ENCODE assay signal across 1 cellular context in the genomic region with DNA sequence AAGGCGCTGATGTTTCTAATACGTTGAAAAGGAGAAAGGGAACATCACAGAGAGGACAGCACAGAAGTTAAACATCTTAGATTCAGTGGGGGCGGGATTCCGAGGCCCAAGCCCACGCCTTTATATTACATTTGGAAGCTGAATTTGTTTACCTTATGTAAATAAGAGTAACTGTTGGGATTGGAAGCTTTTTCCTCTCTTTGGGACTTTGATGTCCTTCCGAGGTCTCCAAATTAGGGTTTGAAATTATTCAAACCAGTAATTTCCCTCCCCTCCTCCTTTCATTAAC.
TF ChIP-seq lines count a peak whose summit lies in the region.

No MANE protein-coding gene starts in this region.

TF ChIP-seq in HepG2, 621 proteins besides CTCF, POLR2A, EP300 and RAD21 (continued from another document and continues in another):
- TF ChIP-seq ZFP90 (CRISPR knock-in tag; IDR thresholded peaks at IDR 0.05; ENCODE audit: borderline replicate concordance) (no peak), ZNF878 (CRISPR knock-in tag; IDR thresholded peaks at IDR 0.05) (peak; percentile 9; the same call in 1 of the 2 replicates), ZNF75D (CRISPR knock-in tag; IDR thresholded peaks at IDR 0.05; ENCODE audit: borderline replicate concordance) (0 out of 2 replicates have a peak, but pooled peaks have one; percentile 10), ZKSCAN1 (IDR thresholded peaks at IDR 0.05; ENCODE audit: low read length) (no peak), MYC (CRISPR knock-in tag; IDR thresholded peaks at IDR 0.05; ENCODE audit: borderline replicate concordance) (no peak), ZNF337 (CRISPR knock-in tag; IDR thresholded peaks at IDR 0.05; ENCODE audit: borderline replicate concordance, low read depth) (0 out of 2 replicates have a peak, but pooled peaks have one; percentile 6), MTF2 (CRISPR knock-in tag; IDR thresholded peaks at IDR 0.05; ENCODE audit: borderline replicate concordance) (no peak; the same call in 1 of the 2 replicates), MAFK (conservative IDR thresholded peaks at IDR 0.05 in 1 of 2, IDR thresholded peaks at IDR 0.05 in 1 of 2; ENCODE audit: low read length in 2 of 2) (no peak), FOXA1 (IDR thresholded peaks at IDR 0.05) (peak; percentile 44; the same call in 1 of the 2 replicates), FOXA1 (CRISPR knock-in tag; IDR thresholded peaks at IDR 0.05) (no peak; the same call in 1 of the 2 replicates), MIER3 (CRISPR knock-in tag; IDR thresholded peaks at IDR 0.05; ENCODE audit: borderline replicate concordance) (0 out of 2 replicates have a peak, but pooled peaks have one; percentile 1), NFE2 (CRISPR knock-in tag; IDR thresholded peaks at IDR 0.05) (no peak), POLR2G (IDR thresholded peaks at IDR 0.05; ENCODE audit: low read depth, low read length) (peak; percentile 70), GZF1 (CRISPR knock-in tag; IDR thresholded peaks at IDR 0.05) (no peak), FOSL2 (CRISPR knock-in tag; IDR thresholded peaks at IDR 0.05) (no peak), NPAS2 (CRISPR knock-in tag; IDR thresholded peaks at IDR 0.05; ENCODE audit: borderline replicate concordance) (no peak; the same call in 1 of the 2 replicates), ZNF160 (CRISPR knock-in tag; IDR thresholded peaks at IDR 0.05) (no peak), SIN3A (IDR thresholded peaks at IDR 0.05; ENCODE audit: borderline replicate concordance, low read depth, low read length) (no peak), ELF4 (CRISPR knock-in tag; IDR thresholded peaks at IDR 0.05; ENCODE audit: borderline replicate concordance) (peak; percentile 94; the same call in 1 of the 2 replicates), KDM6A (CRISPR knock-in tag; IDR thresholded peaks at IDR 0.05; ENCODE audit: low read depth) (no peak), TP53 (CRISPR knock-in tag; conservative IDR thresholded peaks at IDR 0.05) (0 out of 2 replicates have a peak, but pooled peaks have one; percentile 12), ARNT2 (CRISPR knock-in tag; IDR thresholded peaks at IDR 0.05; ENCODE audit: low read depth) (peak; percentile 69; the same call in 1 of the 2 replicates), ZNF205 (CRISPR knock-in tag; IDR thresholded peaks at IDR 0.05) (no peak), MIXL1 (CRISPR knock-in tag; IDR thresholded peaks at IDR 0.05) (0 out of 2 replicates have a peak, but pooled peaks have one; percentile 7), ZNF619 (CRISPR knock-in tag; IDR thresholded peaks at IDR 0.05) (0 out of 2 replicates have a peak, but pooled peaks have one; percentile 12), NFE2L2 (IDR thresholded peaks at IDR 0.05; ENCODE audit: low read length) (no peak), ZBTB42 (CRISPR knock-in tag; IDR thresholded peaks at IDR 0.05) (0 out of 2 replicates have a peak, but pooled peaks have one; percentile 15), ZNF720 (CRISPR knock-in tag; IDR thresholded peaks at IDR 0.05) (no peak), CC2D1A (CRISPR knock-in tag; IDR thresholded peaks at IDR 0.05) (0 out of 2 replicates have a peak, but pooled peaks have one; percentile 56), DPF2 (CRISPR knock-in tag; IDR thresholded peaks at IDR 0.05; ENCODE audit: borderline replicate concordance, low read depth) (no peak), FOXA3 (CRISPR knock-in tag; IDR thresholded peaks at IDR 0.05) (peak; percentile 73), ARNT (IDR thresholded peaks at IDR 0.05) (no peak), ZNF713 (CRISPR knock-in tag; IDR thresholded peaks at IDR 0.05) (no peak)
- TF ChIP-seq, protein P1, sequence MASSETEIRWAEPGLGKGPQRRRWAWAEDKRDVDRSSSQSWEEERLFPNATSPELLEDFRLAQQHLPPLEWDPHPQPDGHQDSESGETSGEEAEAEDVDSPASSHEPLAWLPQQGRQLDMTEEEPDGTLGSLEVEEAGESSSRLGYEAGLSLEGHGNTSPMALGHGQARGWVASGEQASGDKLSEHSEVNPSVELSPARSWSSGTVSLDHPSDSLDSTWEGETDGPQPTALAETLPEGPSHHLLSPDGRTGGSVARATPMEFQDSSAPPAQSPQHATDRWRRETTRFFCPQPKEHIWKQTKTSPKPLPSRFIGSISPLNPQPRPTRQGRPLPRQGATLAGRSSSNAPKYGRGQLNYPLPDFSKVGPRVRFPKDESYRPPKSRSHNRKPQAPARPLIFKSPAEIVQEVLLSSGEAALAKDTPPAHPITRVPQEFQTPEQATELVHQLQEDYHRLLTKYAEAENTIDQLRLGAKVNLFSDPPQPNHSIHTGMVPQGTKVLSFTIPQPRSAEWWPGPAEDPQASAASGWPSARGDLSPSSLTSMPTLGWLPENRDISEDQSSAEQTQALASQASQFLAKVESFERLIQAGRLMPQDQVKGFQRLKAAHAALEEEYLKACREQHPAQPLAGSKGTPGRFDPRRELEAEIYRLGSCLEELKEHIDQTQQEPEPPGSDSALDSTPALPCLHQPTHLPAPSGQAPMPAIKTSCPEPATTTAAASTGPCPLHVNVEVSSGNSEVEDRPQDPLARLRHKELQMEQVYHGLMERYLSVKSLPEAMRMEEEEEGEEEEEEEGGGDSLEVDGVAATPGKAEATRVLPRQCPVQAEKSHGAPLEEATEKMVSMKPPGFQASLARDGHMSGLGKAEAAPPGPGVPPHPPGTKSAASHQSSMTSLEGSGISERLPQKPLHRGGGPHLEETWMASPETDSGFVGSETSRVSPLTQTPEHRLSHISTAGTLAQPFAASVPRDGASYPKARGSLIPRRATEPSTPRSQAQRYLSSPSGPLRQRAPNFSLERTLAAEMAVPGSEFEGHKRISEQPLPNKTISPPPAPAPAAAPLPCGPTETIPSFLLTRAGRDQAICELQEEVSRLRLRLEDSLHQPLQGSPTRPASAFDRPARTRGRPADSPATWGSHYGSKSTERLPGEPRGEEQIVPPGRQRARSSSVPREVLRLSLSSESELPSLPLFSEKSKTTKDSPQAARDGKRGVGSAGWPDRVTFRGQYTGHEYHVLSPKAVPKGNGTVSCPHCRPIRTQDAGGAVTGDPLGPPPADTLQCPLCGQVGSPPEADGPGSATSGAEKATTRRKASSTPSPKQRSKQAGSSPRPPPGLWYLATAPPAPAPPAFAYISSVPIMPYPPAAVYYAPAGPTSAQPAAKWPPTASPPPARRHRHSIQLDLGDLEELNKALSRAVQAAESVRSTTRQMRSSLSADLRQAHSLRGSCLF (CRISPR knock-in tag; IDR thresholded peaks at IDR 0.05; ENCODE audit: borderline replicate concordance) = no peak
- TF ChIP-seq, protein P2, sequence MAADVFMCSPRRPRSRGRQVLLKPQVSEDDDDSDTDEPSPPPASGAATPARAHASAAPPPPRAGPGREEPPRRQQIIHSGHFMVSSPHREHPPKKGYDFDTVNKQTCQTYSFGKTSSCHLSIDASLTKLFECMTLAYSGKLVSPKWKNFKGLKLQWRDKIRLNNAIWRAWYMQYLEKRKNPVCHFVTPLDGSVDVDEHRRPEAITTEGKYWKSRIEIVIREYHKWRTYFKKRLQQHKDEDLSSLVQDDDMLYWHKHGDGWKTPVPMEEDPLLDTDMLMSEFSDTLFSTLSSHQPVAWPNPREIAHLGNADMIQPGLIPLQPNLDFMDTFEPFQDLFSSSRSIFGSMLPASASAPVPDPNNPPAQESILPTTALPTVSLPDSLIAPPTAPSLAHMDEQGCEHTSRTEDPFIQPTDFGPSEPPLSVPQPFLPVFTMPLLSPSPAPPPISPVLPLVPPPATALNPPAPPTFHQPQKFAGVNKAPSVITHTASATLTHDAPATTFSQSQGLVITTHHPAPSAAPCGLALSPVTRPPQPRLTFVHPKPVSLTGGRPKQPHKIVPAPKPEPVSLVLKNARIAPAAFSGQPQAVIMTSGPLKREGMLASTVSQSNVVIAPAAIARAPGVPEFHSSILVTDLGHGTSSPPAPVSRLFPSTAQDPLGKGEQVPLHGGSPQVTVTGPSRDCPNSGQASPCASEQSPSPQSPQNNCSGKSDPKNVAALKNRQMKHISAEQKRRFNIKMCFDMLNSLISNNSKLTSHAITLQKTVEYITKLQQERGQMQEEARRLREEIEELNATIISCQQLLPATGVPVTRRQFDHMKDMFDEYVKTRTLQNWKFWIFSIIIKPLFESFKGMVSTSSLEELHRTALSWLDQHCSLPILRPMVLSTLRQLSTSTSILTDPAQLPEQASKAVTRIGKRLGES (CRISPR knock-in tag; IDR thresholded peaks at IDR 0.05; ENCODE audit: borderline replicate concordance) = 0 out of 2 replicates have a peak, but pooled peaks have one; percentile 9
- TF ChIP-seq, protein P3, sequence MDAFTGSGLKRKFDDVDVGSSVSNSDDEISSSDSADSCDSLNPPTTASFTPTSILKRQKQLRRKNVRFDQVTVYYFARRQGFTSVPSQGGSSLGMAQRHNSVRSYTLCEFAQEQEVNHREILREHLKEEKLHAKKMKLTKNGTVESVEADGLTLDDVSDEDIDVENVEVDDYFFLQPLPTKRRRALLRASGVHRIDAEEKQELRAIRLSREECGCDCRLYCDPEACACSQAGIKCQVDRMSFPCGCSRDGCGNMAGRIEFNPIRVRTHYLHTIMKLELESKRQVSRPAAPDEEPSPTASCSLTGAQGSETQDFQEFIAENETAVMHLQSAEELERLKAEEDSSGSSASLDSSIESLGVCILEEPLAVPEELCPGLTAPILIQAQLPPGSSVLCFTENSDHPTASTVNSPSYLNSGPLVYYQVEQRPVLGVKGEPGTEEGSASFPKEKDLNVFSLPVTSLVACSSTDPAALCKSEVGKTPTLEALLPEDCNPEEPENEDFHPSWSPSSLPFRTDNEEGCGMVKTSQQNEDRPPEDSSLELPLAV (CRISPR knock-in tag; conservative IDR thresholded peaks at IDR 0.05; ENCODE audit: low read depth) = no peak
- TF ChIP-seq, protein P4, sequence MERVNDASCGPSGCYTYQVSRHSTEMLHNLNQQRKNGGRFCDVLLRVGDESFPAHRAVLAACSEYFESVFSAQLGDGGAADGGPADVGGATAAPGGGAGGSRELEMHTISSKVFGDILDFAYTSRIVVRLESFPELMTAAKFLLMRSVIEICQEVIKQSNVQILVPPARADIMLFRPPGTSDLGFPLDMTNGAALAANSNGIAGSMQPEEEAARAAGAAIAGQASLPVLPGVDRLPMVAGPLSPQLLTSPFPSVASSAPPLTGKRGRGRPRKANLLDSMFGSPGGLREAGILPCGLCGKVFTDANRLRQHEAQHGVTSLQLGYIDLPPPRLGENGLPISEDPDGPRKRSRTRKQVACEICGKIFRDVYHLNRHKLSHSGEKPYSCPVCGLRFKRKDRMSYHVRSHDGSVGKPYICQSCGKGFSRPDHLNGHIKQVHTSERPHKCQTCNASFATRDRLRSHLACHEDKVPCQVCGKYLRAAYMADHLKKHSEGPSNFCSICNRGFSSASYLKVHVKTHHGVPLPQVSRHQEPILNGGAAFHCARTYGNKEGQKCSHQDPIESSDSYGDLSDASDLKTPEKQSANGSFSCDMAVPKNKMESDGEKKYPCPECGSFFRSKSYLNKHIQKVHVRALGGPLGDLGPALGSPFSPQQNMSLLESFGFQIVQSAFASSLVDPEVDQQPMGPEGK (CRISPR knock-in tag; IDR thresholded peaks at IDR 0.05) = peak; percentile 8; the same call in 1 of the 2 replicates
- TF ChIP-seq, protein P5, sequence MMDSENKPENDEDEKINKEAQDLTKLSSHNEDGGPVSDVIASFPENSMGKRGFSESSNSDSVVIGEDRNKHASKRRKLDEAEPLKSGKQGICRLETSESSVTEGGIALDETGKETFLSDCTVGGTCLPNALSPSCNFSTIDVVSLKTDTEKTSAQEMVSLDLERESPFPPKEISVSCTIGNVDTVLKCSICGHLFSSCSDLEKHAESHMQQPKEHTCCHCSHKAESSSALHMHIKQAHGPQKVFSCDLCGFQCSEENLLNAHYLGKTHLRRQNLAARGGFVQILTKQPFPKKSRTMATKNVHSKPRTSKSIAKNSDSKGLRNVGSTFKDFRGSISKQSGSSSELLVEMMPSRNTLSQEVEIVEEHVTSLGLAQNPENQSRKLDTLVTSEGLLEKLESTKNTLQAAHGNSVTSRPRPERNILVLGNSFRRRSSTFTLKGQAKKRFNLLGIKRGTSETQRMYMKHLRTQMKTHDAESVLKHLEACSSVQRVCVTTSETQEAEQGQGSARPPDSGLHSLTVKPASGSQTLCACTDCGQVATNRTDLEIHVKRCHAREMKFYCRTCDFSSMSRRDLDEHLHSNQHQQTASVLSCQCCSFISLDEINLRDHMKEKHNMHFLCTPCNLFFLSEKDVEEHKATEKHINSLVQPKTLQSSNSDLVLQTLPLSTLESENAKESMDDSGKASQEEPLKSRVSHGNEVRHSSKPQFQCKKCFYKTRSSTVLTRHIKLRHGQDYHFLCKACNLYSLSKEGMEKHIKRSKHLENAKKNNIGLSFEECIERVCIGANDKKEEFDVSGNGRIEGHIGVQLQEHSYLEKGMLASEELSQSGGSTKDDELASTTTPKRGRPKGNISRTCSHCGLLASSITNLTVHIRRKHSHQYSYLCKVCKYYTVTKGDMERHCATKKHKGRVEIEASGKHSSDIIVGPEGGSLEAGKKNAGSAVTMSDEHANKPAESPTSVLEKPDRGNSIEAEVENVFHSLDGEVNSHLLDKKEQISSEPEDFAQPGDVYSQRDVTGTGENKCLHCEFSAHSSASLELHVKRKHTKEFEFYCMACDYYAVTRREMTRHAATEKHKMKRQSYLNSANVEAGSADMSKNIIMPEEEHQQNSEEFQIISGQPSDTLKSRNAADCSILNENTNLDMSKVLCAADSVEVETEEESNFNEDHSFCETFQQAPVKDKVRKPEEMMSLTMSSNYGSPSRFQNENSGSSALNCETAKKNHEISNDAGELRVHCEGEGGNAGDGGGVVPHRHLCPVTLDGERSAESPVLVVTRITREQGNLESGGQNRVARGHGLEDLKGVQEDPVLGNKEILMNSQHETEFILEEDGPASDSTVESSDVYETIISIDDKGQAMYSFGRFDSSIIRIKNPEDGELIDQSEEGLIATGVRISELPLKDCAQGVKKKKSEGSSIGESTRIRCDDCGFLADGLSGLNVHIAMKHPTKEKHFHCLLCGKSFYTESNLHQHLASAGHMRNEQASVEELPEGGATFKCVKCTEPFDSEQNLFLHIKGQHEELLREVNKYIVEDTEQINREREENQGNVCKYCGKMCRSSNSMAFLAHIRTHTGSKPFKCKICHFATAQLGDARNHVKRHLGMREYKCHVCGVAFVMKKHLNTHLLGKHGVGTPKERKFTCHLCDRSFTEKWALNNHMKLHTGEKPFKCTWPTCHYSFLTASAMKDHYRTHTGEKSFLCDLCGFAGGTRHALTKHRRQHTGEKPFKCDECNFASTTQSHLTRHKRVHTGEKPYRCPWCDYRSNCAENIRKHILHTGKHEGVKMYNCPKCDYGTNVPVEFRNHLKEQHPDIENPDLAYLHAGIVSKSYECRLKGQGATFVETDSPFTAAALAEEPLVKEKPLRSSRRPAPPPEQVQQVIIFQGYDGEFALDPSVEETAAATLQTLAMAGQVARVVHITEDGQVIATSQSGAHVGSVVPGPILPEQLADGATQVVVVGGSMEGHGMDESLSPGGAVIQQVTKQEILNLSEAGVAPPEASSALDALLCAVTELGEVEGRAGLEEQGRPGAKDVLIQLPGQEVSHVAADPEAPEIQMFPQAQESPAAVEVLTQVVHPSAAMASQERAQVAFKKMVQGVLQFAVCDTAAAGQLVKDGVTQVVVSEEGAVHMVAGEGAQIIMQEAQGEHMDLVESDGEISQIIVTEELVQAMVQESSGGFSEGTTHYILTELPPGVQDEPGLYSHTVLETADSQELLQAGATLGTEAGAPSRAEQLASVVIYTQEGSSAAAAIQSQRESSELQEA (CRISPR knock-in tag; IDR thresholded peaks at IDR 0.05; ENCODE audit: not compliant biosample characterization) = no peak
- TF ChIP-seq, protein P6, sequence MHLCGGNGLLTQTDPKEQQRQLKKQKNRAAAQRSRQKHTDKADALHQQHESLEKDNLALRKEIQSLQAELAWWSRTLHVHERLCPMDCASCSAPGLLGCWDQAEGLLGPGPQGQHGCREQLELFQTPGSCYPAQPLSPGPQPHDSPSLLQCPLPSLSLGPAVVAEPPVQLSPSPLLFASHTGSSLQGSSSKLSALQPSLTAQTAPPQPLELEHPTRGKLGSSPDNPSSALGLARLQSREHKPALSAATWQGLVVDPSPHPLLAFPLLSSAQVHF (CRISPR knock-in tag; IDR thresholded peaks at IDR 0.05) = no peak
